Comparison of ENCODE assay signal across 24 cellular contexts in the genomic region with DNA sequence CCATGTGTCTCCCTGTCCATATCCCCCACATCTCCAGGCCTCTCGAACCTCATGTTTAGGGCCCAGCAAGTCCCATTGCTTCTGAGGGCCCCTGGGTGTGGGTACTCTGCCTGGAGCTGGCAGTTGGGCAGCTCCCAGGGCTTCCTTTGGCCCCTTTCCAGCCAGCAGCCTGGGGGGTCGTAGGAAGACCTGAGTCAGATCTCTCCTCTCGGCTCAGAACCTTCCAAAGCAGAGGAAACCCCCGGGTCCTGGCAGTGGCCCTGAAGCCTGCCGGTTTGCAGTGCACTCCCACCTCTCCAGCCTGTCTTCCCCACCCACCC. TPM values are rescaled to one million over a fixed set of nuclear protein-coding genes. Genes with fewer than 3 reads are reported as not detected.
DNase-seq lines count a peak whose midpoint lies in the region; ATAC-seq and TF ChIP-seq lines count a peak whose summit lies in the region.
"Had no signal": no experiment of that assay in that cellular context is flagged by ENCODE, and none has a peak within 500 bp of the region (broad histone marks: within the 10 kb centered on the region; RNA-seq: fewer than 3 reads in every experiment).

No MANE protein-coding gene starts in this region.

- no peaks in the 10 kb centered on the region for H3K9me3 ChIP-seq in sigmoid colon

- no peak for TF ChIP-seq EP300 in sigmoid colon (IDR thresholded peaks at IDR 0.05)

- 83% methylated on average over 5 of the region's 5 CpGs for WGBS in sigmoid colon, 2 donors

- no peak overlapping the region for H3K27ac ChIP-seq in sigmoid colon
- H3K27ac ChIP-seq: 22Rv1, hepatocyte had no signal

- TF ChIP-seq POLR2A in sigmoid colon (IDR thresholded peaks at IDR 0.05) = no peak

- DNase-seq in DMS 273 (lab: John Stamatoyannopoulos, UW; ENCODE audit: unreplicated experiment) = peak; percentile 44
- DNase-seq in DMS 273 treated with DMSO at 0.1 percent for 48 hours (lab: John Stamatoyannopoulos, UW) = no peak
- peak; percentile 6 for DNase-seq in M059J (ENCODE audit: low read depth)
- peak; percentile 41 for DNase-seq in ecto neural progenitor cell (ENCODE audit: low spot score)
- DNase-seq in sigmoid colon = peak; percentile 40
- DNase-seq in NCI-H1436 treated with DMSO at 0.1 percent for 48 hours (lab: John Stamatoyannopoulos, UW) = no peak
- DNase-seq in activated CD4-positive, CD25-positive, alpha-beta regulatory T cell (lab: John Stamatoyannopoulos, UW) = no peak
- DNase-seq: activated naive CD8-positive, alpha-beta T cell treated with anti-CD3 and anti-CD28 coated beads for 36 hours; cerebellar nuclear complex; DND-41; effector CD8-positive, alpha-beta T cell; foreskin melanocyte; GOT3; immature natural killer cell; MM.1S; mucosa of descending colon; NCI-H1436; NCI-H524 treated with DMSO at 0.1 percent for 48 hours; stimulated activated CD4-positive, alpha-beta T cell treated with anti-CD3 and anti-CD28 coated beads, Interleukin-4, amount 100 ng/mL, for 4 hours; trophoblast cell had no signal

- no peaks in the 10 kb centered on the region for H3K36me3 ChIP-seq in sigmoid colon

- ATAC-seq in HG02981 (IDR thresholded peaks at IDR 0.05; ENCODE audit: unreplicated experiment) = no peak
- ATAC-seq: activated CD4-positive, CD25-positive, alpha-beta regulatory T cell treated with anti-CD3 and anti-CD28 coated beads, Interleukin-2, amount 50 U/mL, for 24 hours; mucosa of descending colon had no signal

- H3K27me3 ChIP-seq in sigmoid colon = no peaks in the 10 kb centered on the region
- H3K27me3 ChIP-seq: hepatocyte had no signal

- H3K4me1 ChIP-seq in sigmoid colon = peaks cover 0 to 20% (median 20%) of the 10 kb centered on the region in 4 donors

- intact Hi-C loops in sigmoid colon (cut with DNase I) = no loop called here

- TF ChIP-seq CTCF in sigmoid colon (IDR thresholded peaks at IDR 0.05) = no peak

- no peak overlapping the region for H3K4me3 ChIP-seq in sigmoid colon
- H3K4me3 ChIP-seq: hepatocyte, mucosa of descending colon had no signal

RNA-seq across cellular contexts. Expression of gene FAM222A, which starts 48.0 kb away (rescaled TPM):
- total RNA-seq in M059J (2014; rRNA removed; shearing (Covaris generic)) = 0.89 and 2.1 TPM in 2 replicates
- total RNA-seq in sigmoid colon = 1 to 10 TPM; 1.1 to 3.3 (median 1.7) TPM
- 1 to 10 TPM; 1.2 to 2.2 (median 2.1) TPM for polyA plus RNA-seq in sigmoid colon

Comparison
In these comparisons a context has a peak if more than half of its experiments do, and no peak if none do; other contexts are left out.
1. DNase-seq: peak in DMS 273 (single experiment), M059J (single experiment), ecto neural progenitor cell (single experiment) and sigmoid colon (single experiment); none in DMS 273 treated with DMSO at 0.1 percent for 48 hours (single experiment), NCI-H1436 treated with DMSO at 0.1 percent for 48 hours (single experiment) and activated CD4-positive, CD25-positive, alpha-beta regulatory T cell (0 of 4).